In genomic region chr21:35026153-35026499, GRCh38 we compare ENCODE assay signal across 10 cellular contexts. TPM values are rescaled to one million over a fixed set of nuclear protein-coding genes. Genes with fewer than 3 reads are reported as not detected.
DNase-seq lines count a peak whose midpoint lies in the region; ATAC-seq and TF ChIP-seq lines count a peak whose summit lies in the region.
"Had no signal": no experiment of that assay in that cellular context is flagged by ENCODE, and none has a peak within 500 bp of the region (broad histone marks: within the 10 kb centered on the region; RNA-seq: fewer than 3 reads in every experiment).

No MANE protein-coding gene starts in this region.

- peak overlapping the region; percentile 77 for H3K4me3 Mint-ChIP-seq in activated CD8-positive, alpha-beta memory T cell treated with anti-CD3 and anti-CD28 coated beads, Interleukin-2, amount 10 ng/mL, durations not matched to agents 7 days and 5 days
- H3K4me3 Mint-ChIP-seq in effector memory CD8-positive, alpha-beta T cell = peak overlapping the region; percentile 75 to 76
- H3K4me3 Mint-ChIP-seq in stimulated activated naive B cell treated with anti-CD40 and anti-IgM and Interleukin-4, amounts not matched to agents 10 μg/mL and 1 μg/mL and 100 μg/mL, for 72 hours = peak overlapping the region; percentile 3 to 52

- H4K20me1 ChIP-seq in SU-DHL-6 (ENCODE audit: low read depth, low read length) = peaks cover 18% of the 10 kb centered on the region; the same call in 1 of the 2 replicates

- no peak overlapping the region for H3K23ac ChIP-seq in mesendoderm (ENCODE audit: low read length)

- no peaks in the 10 kb centered on the region for H3K9me3 Mint-ChIP-seq in activated CD8-positive, alpha-beta memory T cell treated with anti-CD3 and anti-CD28 coated beads, Interleukin-2, amount 10 ng/mL, durations not matched to agents 7 days and 5 days (ENCODE audit: low read depth)
- H3K9me3 Mint-ChIP-seq in effector memory CD8-positive, alpha-beta T cell = no peaks in the 10 kb centered on the region
- no peaks in the 10 kb centered on the region for H3K9me3 Mint-ChIP-seq in stimulated activated naive B cell treated with anti-CD40 and anti-IgM and Interleukin-4, amounts not matched to agents 10 μg/mL and 1 μg/mL and 100 μg/mL, for 72 hours

- ATAC-seq in activated CD8-positive, alpha-beta memory T cell treated with anti-CD3 and anti-CD28 coated beads, Interleukin-2, amount 10 ng/mL, durations not matched to agents 7 days and 5 days = no peak
- ATAC-seq in effector memory CD8-positive, alpha-beta T cell (replicated peaks) = no peak
- peak; percentile 41 to 61 for ATAC-seq in stimulated activated naive B cell treated with anti-CD40 and anti-IgM and Interleukin-4, amounts not matched to agents 10 μg/mL and 1 μg/mL and 100 μg/mL, for 72 hours (replicated peaks)
- ATAC-seq in HG03196 (IDR thresholded peaks at IDR 0.05; ENCODE audit: unreplicated experiment) = no peak

- H2BK5ac ChIP-seq in mesendoderm (ENCODE audit: low read length) = no peak overlapping the region

- DNase-seq in activated CD8-positive, alpha-beta memory T cell treated with anti-CD3 and anti-CD28 coated beads, Interleukin-2, amount 10 ng/mL, durations not matched to agents 7 days and 5 days = no peak
- no peak for DNase-seq in activated CD8-positive, alpha-beta memory T cell treated with anti-CD3 and anti-CD28 coated beads, Interleukin-2, amount 50 U/mL, for 48 hours
- DNase-seq in effector memory CD8-positive, alpha-beta T cell = no peak
- no peak for DNase-seq in stimulated activated naive B cell treated with anti-CD40 and anti-IgM and Interleukin-4, amounts not matched to agents 10 μg/mL and 1 μg/mL and 100 μg/mL, for 72 hours
- DNase-seq in NCI-H748 treated with DMSO at 0.1 percent for 48 hours (lab: John Stamatoyannopoulos, UW) (no peak), mesendoderm (no peak)
- DNase-seq: ACHN, cortex of kidney had no signal

- H3K79me1 ChIP-seq in mesendoderm (ENCODE audit: low read length) = no peaks in the 10 kb centered on the region

- TF ChIP-seq CTCF in SU-DHL-6 (IDR thresholded peaks at IDR 0.05; ENCODE audit: insufficient read depth, low read length, poor library complexity, severe bottlenecking) = no peak

- no peak overlapping the region for H2BK15ac ChIP-seq in mesendoderm (replicated peaks; ENCODE audit: low read depth)

- no peak overlapping the region for H4K5ac ChIP-seq in mesendoderm (ENCODE audit: low read length)

- H3K27ac Mint-ChIP-seq in activated CD8-positive, alpha-beta memory T cell treated with anti-CD3 and anti-CD28 coated beads, Interleukin-2, amount 10 ng/mL, durations not matched to agents 7 days and 5 days = peak overlapping the region; percentile 100
- peak overlapping the region; percentile 95 to 96 for H3K27ac Mint-ChIP-seq in effector memory CD8-positive, alpha-beta T cell
- H3K27ac Mint-ChIP-seq in stimulated activated naive B cell treated with anti-CD40 and anti-IgM and Interleukin-4, amounts not matched to agents 10 μg/mL and 1 μg/mL and 100 μg/mL, for 72 hours = peak overlapping the region; percentile 77

- CTCF ChIA-PET in activated CD8-positive, alpha-beta memory T cell treated with anti-CD3 and anti-CD28 coated beads, Interleukin-2, amount 10 ng/mL, durations not matched to agents 7 days and 5 days (lab: Charles Lee) = interaction anchor here (0.6 to 5.5 kb wide), 11 partner anchors 12 to 140 kb away, joined by 3 to 37 read pairs (median 4); no protein-coding TSS in a partner anchor

- H3K36me3 ChIP-seq in SU-DHL-6 (ENCODE audit: low read length) (no peaks in the 10 kb centered on the region), mesendoderm (ENCODE audit: control insufficient read depth, insufficient read depth, low read length) (no peaks in the 10 kb centered on the region)

- no peaks in the 10 kb centered on the region for H3K4me1 ChIP-seq in mesendoderm (ENCODE audit: control insufficient read depth, low read depth, low read length)

- H2AK5ac ChIP-seq in mesendoderm (ENCODE audit: low read length) = no peak overlapping the region

- no peaks in the 10 kb centered on the region for H3K9me2 ChIP-seq in SU-DHL-6 (replicated peaks; ENCODE audit: insufficient read depth, low read length)

- H2BK120ac ChIP-seq in mesendoderm (ENCODE audit: low read depth, low read length) = no peak overlapping the region

- H3K4ac ChIP-seq in mesendoderm (ENCODE audit: low read depth, low read length) = no peak overlapping the region

- H3K27ac ChIP-seq in SU-DHL-6 (ENCODE audit: low read depth, low read length) (peak overlapping the region; percentile 89), mesendoderm (ENCODE audit: low read depth, low read length) (no peak overlapping the region)

- H3K4me3 ChIP-seq in SU-DHL-6 (ENCODE audit: insufficient read depth, low read length, poor library complexity, severe bottlenecking) (peak overlapping the region; percentile 48), mesendoderm (ENCODE audit: low read length) (no peak overlapping the region)

- no peaks in the 10 kb centered on the region for H3K9me3 ChIP-seq in SU-DHL-6 (ENCODE audit: insufficient read depth, low read length)

- H3K27me3 ChIP-seq in SU-DHL-6 (ENCODE audit: low read length) (no peaks in the 10 kb centered on the region), mesendoderm (ENCODE audit: insufficient read depth, low read length, poor library complexity) (no peaks in the 10 kb centered on the region)

- no peaks in the 10 kb centered on the region for H3K27me3 Mint-ChIP-seq in activated CD8-positive, alpha-beta memory T cell treated with anti-CD3 and anti-CD28 coated beads, Interleukin-2, amount 10 ng/mL, durations not matched to agents 7 days and 5 days
- no peaks in the 10 kb centered on the region for H3K27me3 Mint-ChIP-seq in effector memory CD8-positive, alpha-beta T cell
- H3K27me3 Mint-ChIP-seq in stimulated activated naive B cell treated with anti-CD40 and anti-IgM and Interleukin-4, amounts not matched to agents 10 μg/mL and 1 μg/mL and 100 μg/mL, for 72 hours = no peaks in the 10 kb centered on the region

- no peak overlapping the region for H3K18ac ChIP-seq in mesendoderm (ENCODE audit: low read length)

- H3K56ac ChIP-seq in mesendoderm (ENCODE audit: low read length) = no peak overlapping the region

- peaks cover 86% of the 10 kb centered on the region for H3K4me1 Mint-ChIP-seq in activated CD8-positive, alpha-beta memory T cell treated with anti-CD3 and anti-CD28 coated beads, Interleukin-2, amount 10 ng/mL, durations not matched to agents 7 days and 5 days
- H3K4me1 Mint-ChIP-seq in effector memory CD8-positive, alpha-beta T cell (ENCODE audit: low read depth in 2 of 2) = peaks cover 81 to 89% of the 10 kb centered on the region in 2 donors
- peaks cover 56 to 93% of the 10 kb centered on the region in 2 donors for H3K4me1 Mint-ChIP-seq in stimulated activated naive B cell treated with anti-CD40 and anti-IgM and Interleukin-4, amounts not matched to agents 10 μg/mL and 1 μg/mL and 100 μg/mL, for 72 hours

- peaks cover 36% of the 10 kb centered on the region for H3F3A ChIP-seq in SU-DHL-6 (ENCODE audit: insufficient read depth)

- peak overlapping the region; percentile 99 for H3K4me2 ChIP-seq in SU-DHL-6 (ENCODE audit: low read depth, low read length, poor library complexity, severe bottlenecking)
- no peak overlapping the region for H3K4me2 ChIP-seq in mesendoderm (ENCODE audit: low read length)

- peaks cover 31% of the 10 kb centered on the region for H3K36me3 Mint-ChIP-seq in activated CD8-positive, alpha-beta memory T cell treated with anti-CD3 and anti-CD28 coated beads, Interleukin-2, amount 10 ng/mL, durations not matched to agents 7 days and 5 days
- H3K36me3 Mint-ChIP-seq in effector memory CD8-positive, alpha-beta T cell (ENCODE audit: insufficient read depth) = peaks cover 23% of the 10 kb centered on the region
- peaks cover 47 to 62% of the 10 kb centered on the region in 2 donors for H3K36me3 Mint-ChIP-seq in stimulated activated naive B cell treated with anti-CD40 and anti-IgM and Interleukin-4, amounts not matched to agents 10 μg/mL and 1 μg/mL and 100 μg/mL, for 72 hours

- no CpG with 5 or more reads among the region's 5 CpGs for WGBS in mesendoderm (ENCODE audit: extremely low coverage, insufficient coverage, low lambda C conversion rate)

- peaks cover 89% of the 10 kb centered on the region for H3K79me2 ChIP-seq in SU-DHL-6 (ENCODE audit: insufficient read depth, low read length)
- H3K79me2 ChIP-seq in mesendoderm (ENCODE audit: control insufficient read depth, insufficient read depth, low read length) = no peaks in the 10 kb centered on the region

- H3K9ac ChIP-seq in SU-DHL-6 (ENCODE audit: low read length) = peak overlapping the region; percentile 51
- no peak overlapping the region for H3K9ac ChIP-seq in mesendoderm (ENCODE audit: low read length)

- H2AFZ ChIP-seq in SU-DHL-6 (ENCODE audit: low read depth, low read length, severe bottlenecking) = no peak overlapping the region

- H4K8ac ChIP-seq in mesendoderm (ENCODE audit: low read depth, low read length) = no peak overlapping the region

RNA-seq across cellular contexts. Expression of gene RUNX1, which starts 23.0 kb away (rescaled TPM):
- total RNA-seq in activated CD8-positive, alpha-beta memory T cell treated with anti-CD3 and anti-CD28 coated beads, Interleukin-2, amount 10 ng/mL, durations not matched to agents 7 days and 5 days = 10 to 100 TPM; 23.3 to 35.3 TPM
- 1.1 TPM for polyA plus RNA-seq in mesendoderm (2013, experiment 1 of 2)
- polyA plus RNA-seq in mesendoderm (2013, experiment 2 of 2) = 1.0 TPM

Comparison
In these comparisons a context has a peak if more than half of its experiments do, and no peak if none do; other contexts are left out.
1. ATAC-seq: peak in stimulated activated naive B cell treated with anti-CD40 and anti-IgM and Interleukin-4, amounts not matched to agents 10 μg/mL and 1 μg/mL and 100 μg/mL, for 72 hours (2 of 2); none in activated CD8-positive, alpha-beta memory T cell treated with anti-CD3 and anti-CD28 coated beads, Interleukin-2, amount 10 ng/mL, durations not matched to agents 7 days and 5 days (single experiment), effector memory CD8-positive, alpha-beta T cell (single experiment) and HG03196 (single experiment).
2. Peak in every context shown above with its lines, with median percentiles within 50 percentile points of each other: H3K27ac Mint-ChIP-seq and H3K4me3 Mint-ChIP-seq.